8 cellular contexts compared by ENCODE assay signal in genomic region chr17:491086-492014, GRCh38. TPM values are rescaled to one million over a fixed set of nuclear protein-coding genes. Genes with fewer than 3 reads are reported as not detected.
DNase-seq lines count a peak whose midpoint lies in the region; ATAC-seq and TF ChIP-seq lines count a peak whose summit lies in the region.

No MANE protein-coding gene starts in this region.

- no peaks in the 10 kb centered on the region for H3K9me2 ChIP-seq in SK-N-SH

- no peak overlapping the region for H2AFZ ChIP-seq in DND-41 (ENCODE audit: low read depth, low read length)
- peak overlapping the region; percentile 68; the same call in 1 of the 2 replicates for H2AFZ ChIP-seq in SK-N-SH (ENCODE audit: low read depth)

- peak overlapping the region; percentile 38 for H3K4me3 Mint-ChIP-seq in chondrocyte (ENCODE audit: unreplicated experiment)
- H3K4me3 Mint-ChIP-seq in stimulated activated memory B cell treated with anti-CD40 and anti-IgM and Interleukin-4, amounts not matched to agents 10 μg/mL and 1 μg/mL and 100 μg/mL, for 72 hours = peak overlapping the region; percentile 50

- H3K36me3 ChIP-seq in DND-41 (ENCODE audit: insufficient read depth, low read length) = no peaks in the 10 kb centered on the region
- H3K36me3 ChIP-seq in SK-N-SH (replicated peaks in 1 of 2; ENCODE audit: control insufficient read depth in 1 of 2, insufficient read depth in 2 of 2, low read length in 1 of 2) = no peaks in the 10 kb centered on the region

- no peaks in the 10 kb centered on the region for H3K36me3 Mint-ChIP-seq in chondrocyte (ENCODE audit: low read depth)
- H3K36me3 Mint-ChIP-seq in stimulated activated memory B cell treated with anti-CD40 and anti-IgM and Interleukin-4, amounts not matched to agents 10 μg/mL and 1 μg/mL and 100 μg/mL, for 72 hours = no peaks in the 10 kb centered on the region

- H3K27ac ChIP-seq in DND-41 (ENCODE audit: low read length) (no peak overlapping the region), SK-N-SH (ENCODE audit: low read depth in 2 of 2, low read length in 1 of 2) (peak overlapping the region; percentile 40 to 81; a peak in 3 of 4 replicates)

- POLR2A ChIA-PET in SK-N-SH (lab: Yijun Ruan, JAX) = interaction anchor here (1.1 to 1.9 kb wide), 5 partner anchors 29 to 208 kb away, joined by 3 to 5 read pairs (median 5); no protein-coding TSS in a partner anchor

- TF ChIP-seq EP300 in SK-N-SH (IDR thresholded peaks at IDR 0.05; ENCODE audit: borderline replicate concordance in 1 of 2, low read depth in 1 of 2, low read length in 1 of 2) = peak in 1 of 2 experiments; percentile 21; a peak in 1 of 4 replicates

- peaks cover 4% of the 10 kb centered on the region for H3K27me3 ChIP-seq in DND-41 (ENCODE audit: insufficient read depth, low read length, poor library complexity)
- no peaks in the 10 kb centered on the region for H3K27me3 ChIP-seq in SK-N-SH (ENCODE audit: insufficient read depth)

- no peak for TF ChIP-seq RAD21 in SK-N-SH (IDR thresholded peaks at IDR 0.05; ENCODE audit: low read length)

- H3K4me2 ChIP-seq in DND-41 (ENCODE audit: insufficient read depth, low read length) = peak overlapping the region; percentile 52
- H3K4me2 ChIP-seq in SK-N-SH = peak overlapping the region; percentile 93

- peaks cover 19% of the 10 kb centered on the region for H3K4me1 ChIP-seq in DND-41 (ENCODE audit: insufficient read depth, low read length)
- H3K4me1 ChIP-seq in SK-N-SH (ENCODE audit: control insufficient read depth in 1 of 2, insufficient read depth in 2 of 2, low read depth in 1 of 2, low read length in 1 of 2) = peaks cover 0 to 13% of the 10 kb centered on the region in 2 experiments; a peak in 1 of 4 replicates

- H3K27ac Mint-ChIP-seq in chondrocyte (ENCODE audit: unreplicated experiment) = no peak overlapping the region
- no peak overlapping the region for H3K27ac Mint-ChIP-seq in stimulated activated memory B cell treated with anti-CD40 and anti-IgM and Interleukin-4, amounts not matched to agents 10 μg/mL and 1 μg/mL and 100 μg/mL, for 72 hours

- CTCF ChIA-PET in SK-N-SH (lab: Yijun Ruan, JAX) = interaction anchor here (0.5 to 1.8 kb wide), 9 partner anchors 11 to 505 kb away, joined by 3 to 14 read pairs (median 3); partner anchors contain the start of gene TIMM22

- H3K4me3 ChIP-seq in DND-41 (ENCODE audit: low read depth in 1 of 2, low read length in 2 of 2) = peak overlapping the region in 1 of 2 experiments; percentile 39; a peak in 1 of 4 replicates
- H3K4me3 ChIP-seq in SK-N-SH (ENCODE audit: low read depth in 2 of 2, low read length in 1 of 2) = peak overlapping the region; percentile 49 to 63

- peaks cover 13% of the 10 kb centered on the region for H3K4me1 Mint-ChIP-seq in chondrocyte (ENCODE audit: low read depth)
- H3K4me1 Mint-ChIP-seq in stimulated activated memory B cell treated with anti-CD40 and anti-IgM and Interleukin-4, amounts not matched to agents 10 μg/mL and 1 μg/mL and 100 μg/mL, for 72 hours = peaks cover 12% of the 10 kb centered on the region

- 6% methylated on average over 33 of the region's 73 CpGs for WGBS in SK-N-SH (ENCODE audit: low lambda C conversion rate)

- H4K20me1 ChIP-seq in DND-41 (ENCODE audit: insufficient read depth, low read length) (peaks cover 12% of the 10 kb centered on the region), SK-N-SH (ENCODE audit: insufficient read depth) (no peaks in the 10 kb centered on the region)

- DNase-seq in DND-41 (peak; percentile 35), SK-N-SH (peak; percentile 94), chondrocyte (ENCODE audit: low spot score) (no peak), kidney tubule cell (ENCODE audit: low spot score) (peak; percentile 43), NCI-H1105 (lab: John Stamatoyannopoulos, UW) (no peak)

- TF ChIP-seq CTCF in DND-41 (IDR thresholded peaks at IDR 0.05; ENCODE audit: borderline replicate concordance, extremely low read depth, low read length, poor library complexity, severe bottlenecking) (no peak), SK-N-SH (IDR thresholded peaks at IDR 0.05) (no peak), chondrocyte (IDR thresholded peaks at IDR 0.05) (peak; percentile 30)

- H3K9ac ChIP-seq in DND-41 (ENCODE audit: low read depth, low read length) (peak overlapping the region; percentile 21; the same call in 1 of the 2 replicates), SK-N-SH (peak overlapping the region; percentile 17; the same call in 1 of the 2 replicates)

- H3K9me3 ChIP-seq in DND-41 (ENCODE audit: insufficient read depth, low read length, severe bottlenecking) = no peaks in the 10 kb centered on the region
- no peaks in the 10 kb centered on the region for H3K9me3 ChIP-seq in SK-N-SH

- no peaks in the 10 kb centered on the region for H3K9me3 Mint-ChIP-seq in chondrocyte (ENCODE audit: low read depth)
- H3K9me3 Mint-ChIP-seq in stimulated activated memory B cell treated with anti-CD40 and anti-IgM and Interleukin-4, amounts not matched to agents 10 μg/mL and 1 μg/mL and 100 μg/mL, for 72 hours = no peaks in the 10 kb centered on the region

- no peaks in the 10 kb centered on the region for H3K27me3 Mint-ChIP-seq in chondrocyte (ENCODE audit: low read depth)
- H3K27me3 Mint-ChIP-seq in stimulated activated memory B cell treated with anti-CD40 and anti-IgM and Interleukin-4, amounts not matched to agents 10 μg/mL and 1 μg/mL and 100 μg/mL, for 72 hours = peaks cover 10% of the 10 kb centered on the region

- H3K79me2 ChIP-seq in DND-41 (ENCODE audit: insufficient read depth, low read length) (no peaks in the 10 kb centered on the region), SK-N-SH (ENCODE audit: insufficient read depth) (no peaks in the 10 kb centered on the region)

- peaks cover 4% of the 10 kb centered on the region for H3F3A ChIP-seq in SK-N-SH (replicated peaks; ENCODE audit: insufficient read depth)

- no peak for ATAC-seq in DND-41 (ENCODE audit: insufficient read depth, low read depth)
- ATAC-seq in stimulated activated memory B cell treated with anti-CD40 and anti-IgM and Interleukin-4, amounts not matched to agents 10 μg/mL and 1 μg/mL and 100 μg/mL, for 72 hours = peak; percentile 54
- no peak for ATAC-seq in GM19467 (IDR thresholded peaks at IDR 0.05; ENCODE audit: unreplicated experiment)
- ATAC-seq in HG03521 (IDR thresholded peaks at IDR 0.05; ENCODE audit: unreplicated experiment) = no peak

TF ChIP-seq in SK-N-SH, 30 proteins besides CTCF, POLR2A, EP300 and RAD21:
- TF ChIP-seq MEF2A (IDR thresholded peaks at IDR 0.05; ENCODE audit: borderline replicate concordance, low read depth) = no peak
- 0 out of 2 replicates have a peak, but pooled peaks have one; percentile 33 for TF ChIP-seq MXI1 (IDR thresholded peaks at IDR 0.05; ENCODE audit: low read depth, low read length)
- peak; percentile 36; the same call in 1 of the 2 replicates for TF ChIP-seq TAF1 (IDR thresholded peaks at IDR 0.05; ENCODE audit: borderline replicate concordance, low read depth, low read length)
- peak; percentile 51; the same call in 1 of the 2 replicates for TF ChIP-seq SIN3A (IDR thresholded peaks at IDR 0.05; ENCODE audit: borderline replicate concordance, low read depth, low read length)
- peak; percentile 40; the same call in 1 of the 2 replicates for TF ChIP-seq MAX (IDR thresholded peaks at IDR 0.05; ENCODE audit: low read depth)
- TF ChIP-seq POLR2AphosphoS5 (IDR thresholded peaks at IDR 0.05; ENCODE audit: low read depth, low read length) = 0 out of 2 replicates have a peak, but pooled peaks have one; percentile 23
- TF ChIP-seq, protein P1, sequence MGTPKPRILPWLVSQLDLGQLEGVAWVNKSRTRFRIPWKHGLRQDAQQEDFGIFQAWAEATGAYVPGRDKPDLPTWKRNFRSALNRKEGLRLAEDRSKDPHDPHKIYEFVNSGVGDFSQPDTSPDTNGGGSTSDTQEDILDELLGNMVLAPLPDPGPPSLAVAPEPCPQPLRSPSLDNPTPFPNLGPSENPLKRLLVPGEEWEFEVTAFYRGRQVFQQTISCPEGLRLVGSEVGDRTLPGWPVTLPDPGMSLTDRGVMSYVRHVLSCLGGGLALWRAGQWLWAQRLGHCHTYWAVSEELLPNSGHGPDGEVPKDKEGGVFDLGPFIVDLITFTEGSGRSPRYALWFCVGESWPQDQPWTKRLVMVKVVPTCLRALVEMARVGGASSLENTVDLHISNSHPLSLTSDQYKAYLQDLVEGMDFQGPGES (IDR thresholded peaks at IDR 0.05; ENCODE audit: low read depth, low read length) = no peak
- peak; percentile 89 for TF ChIP-seq TCF12 (IDR thresholded peaks at IDR 0.05)

RNA-seq across cellular contexts. Expression of gene RFLNB, which starts 45.6 kb away (rescaled TPM):
- polyA plus RNA-seq in SK-N-SH (2012; rRNA removed) = 2.4 and 4.1 TPM in 2 replicates
- polyA plus RNA-seq in SK-N-SH (2012; cell fraction: cytosol; rRNA removed) = 4.2 and 5.2 TPM in 2 replicates
- polyA plus RNA-seq in SK-N-SH (2012; cell fraction: nucleus; rRNA removed) = 2.1 and 2.5 TPM in 2 replicates
- 25.5 to 98.5 TPM (median 25.7 TPM) in 3 replicates for total RNA-seq in chondrocyte

Comparison
In these comparisons a context has a peak if more than half of its experiments do, and no peak if none do; other contexts are left out.
1. DNase-seq: peak in DND-41 (single experiment), SK-N-SH (single experiment) and kidney tubule cell (single experiment); none in chondrocyte (single experiment) and NCI-H1105 (single experiment).